ENCODE assay signal across 37 cellular contexts in genomic region chr1:171335964-171336363, GRCh38.
"Had no signal": no experiment of that assay in that cellular context is flagged by ENCODE, and none has a peak within 500 bp of the region (broad histone marks: within the 10 kb centered on the region; RNA-seq: fewer than 3 reads in every experiment).

No MANE protein-coding gene starts in this region.

- H3K36me3 ChIP-seq: cardiac muscle cell had no signal

- H3K4me1 Mint-ChIP-seq: activated CD4-positive, alpha-beta memory T cell treated with anti-CD3 and anti-CD28 coated beads, Interleukin-2, amount 10 ng/mL, durations not matched to agents 7 days and 5 days; activated CD4-positive, alpha-beta T cell treated with anti-CD3 and anti-CD28 coated beads, Interleukin-2, amount 10 ng/mL, durations not matched to agents 7 days and 5 days; activated CD8-positive, alpha-beta memory T cell treated with anti-CD3 and anti-CD28 coated beads, Interleukin-2, amount 10 ng/mL, durations not matched to agents 7 days and 5 days; activated naive CD4-positive, alpha-beta T cell treated with anti-CD3 and anti-CD28 coated beads, Interleukin-2, amount 10 ng/mL, durations not matched to agents 7 days and 5 days; activated naive CD4-positive, alpha-beta T cell treated with anti-CD3 and anti-CD28 coated beads, Interleukin-2, amount 50 U/mL, for 24 hours; activated naive CD8-positive, alpha-beta T cell treated with anti-CD3 and anti-CD28 coated beads, Interleukin-2, amount 10 ng/mL, durations not matched to agents 7 days and 5 days; activated naive CD8-positive, alpha-beta T cell treated with anti-CD3 and anti-CD28 coated beads, Interleukin-2, amount 50 U/mL, for 24 hours; brain had no signal

- H3K4me3 ChIP-seq: ascending aorta, cardiac muscle cell had no signal

- H3K27me3 Mint-ChIP-seq: activated CD4-positive, alpha-beta memory T cell treated with anti-CD3 and anti-CD28 coated beads, Interleukin-2, amount 10 ng/mL, durations not matched to agents 7 days and 5 days; activated CD4-positive, alpha-beta T cell treated with anti-CD3 and anti-CD28 coated beads for 36 hours; activated CD4-positive, alpha-beta T cell treated with anti-CD3 and anti-CD28 coated beads, Interleukin-2, amount 10 ng/mL, durations not matched to agents 7 days and 5 days; activated CD8-positive, alpha-beta memory T cell treated with anti-CD3 and anti-CD28 coated beads, Interleukin-2, amount 10 ng/mL, durations not matched to agents 7 days and 5 days; activated naive CD4-positive, alpha-beta T cell treated with anti-CD3 and anti-CD28 coated beads, Interleukin-2, amount 10 ng/mL, durations not matched to agents 7 days and 5 days; activated naive CD4-positive, alpha-beta T cell treated with anti-CD3 and anti-CD28 coated beads, Interleukin-2, amount 50 U/mL, for 24 hours; activated naive CD8-positive, alpha-beta T cell; activated naive CD8-positive, alpha-beta T cell treated with anti-CD3 and anti-CD28 coated beads, Interleukin-2, amount 10 ng/mL, durations not matched to agents 7 days and 5 days; activated naive CD8-positive, alpha-beta T cell treated with anti-CD3 and anti-CD28 coated beads, Interleukin-2, amount 50 U/mL, for 24 hours; activated T-cell treated with anti-CD3 and anti-CD28 coated beads, Interleukin-2, amount 50 U/mL, for 24 hours; brain had no signal

- H3K27me3 ChIP-seq: ascending aorta, cardiac muscle cell had no signal

- H3K36me3 Mint-ChIP-seq: activated CD8-positive, alpha-beta memory T cell treated with anti-CD3 and anti-CD28 coated beads, Interleukin-2, amount 10 ng/mL, durations not matched to agents 7 days and 5 days; activated naive CD4-positive, alpha-beta T cell treated with anti-CD3 and anti-CD28 coated beads, Interleukin-2, amount 10 ng/mL, durations not matched to agents 7 days and 5 days; activated naive CD8-positive, alpha-beta T cell treated with anti-CD3 and anti-CD28 coated beads, Interleukin-2, amount 10 ng/mL, durations not matched to agents 7 days and 5 days; brain had no signal

- H3K9me3 ChIP-seq: ascending aorta had no signal

- DNase-seq: activated CD4-positive, alpha-beta memory T cell treated with anti-CD3 and anti-CD28 coated beads, Interleukin-2, amount 10 ng/mL, durations not matched to agents 7 days and 5 days; activated CD4-positive, alpha-beta T cell treated with anti-CD3 and anti-CD28 coated beads for 1 hour; activated CD4-positive, alpha-beta T cell treated with anti-CD3 and anti-CD28 coated beads for 36 hours; activated CD4-positive, alpha-beta T cell treated with anti-CD3 and anti-CD28 coated beads for 48 hours; activated CD4-positive, alpha-beta T cell treated with anti-CD3 and anti-CD28 coated beads, Interleukin-2, amount 10 ng/mL, durations not matched to agents 7 days and 5 days; activated CD4-positive, alpha-beta T cell treated with anti-CD3 and anti-CD28 coated beads, Interleukin-2, amount 50 U/mL, for 48 hours; activated CD4-positive, CD25-positive, alpha-beta regulatory T cell; activated CD8-positive, alpha-beta memory T cell treated with anti-CD3 and anti-CD28 coated beads for 24 hours; activated CD8-positive, alpha-beta memory T cell treated with anti-CD3 and anti-CD28 coated beads, Interleukin-2, amount 10 ng/mL, durations not matched to agents 7 days and 5 days; activated CD8-positive, alpha-beta memory T cell treated with anti-CD3 and anti-CD28 coated beads, Interleukin-2, amount 50 U/mL, for 48 hours; activated CD8-positive, alpha-beta T cell treated with anti-CD3 and anti-CD28 coated beads, Interleukin-2, amount 10 ng/mL, durations not matched to agents 7 days and 5 days; activated effector memory CD4-positive, alpha-beta T cell treated with Interleukin-2 at 50 U/mL for 16 hours; activated gamma-delta T cell; activated naive CD4-positive, alpha-beta T cell treated with anti-CD3 and anti-CD28 coated beads, Interleukin-2, amount 10 ng/mL, durations not matched to agents 7 days and 5 days; activated naive CD4-positive, alpha-beta T cell treated with Interleukin-2 at 50 U/mL for 16 hours; activated naive CD8-positive, alpha-beta T cell treated with anti-CD3 and anti-CD28 coated beads, Interleukin-2, amount 10 ng/mL, durations not matched to agents 7 days and 5 days; activated naive CD8-positive, alpha-beta T cell treated with anti-CD3 and anti-CD28 coated beads, Interleukin-2, amount 50 U/mL, for 24 hours; activated T-cell treated with anti-CD3 and anti-CD28 coated beads, Interleukin-2, amount 50 U/mL, for 24 hours; activated T-cell treated with anti-CD3 and anti-CD28 coated beads, Interleukin-2, amount 50 U/mL, for 48 hours; amygdala; anterior cingulate cortex; central memory CD4-positive, alpha-beta T cell; T-helper 1 cell; T-helper 2 cell; T-helper 9 cell had no signal

- H3K27ac Mint-ChIP-seq: activated CD4-positive, alpha-beta memory T cell treated with anti-CD3 and anti-CD28 coated beads, Interleukin-2, amount 10 ng/mL, durations not matched to agents 7 days and 5 days; activated CD4-positive, alpha-beta T cell treated with anti-CD3 and anti-CD28 coated beads for 36 hours; activated CD4-positive, alpha-beta T cell treated with anti-CD3 and anti-CD28 coated beads, Interleukin-2, amount 10 ng/mL, durations not matched to agents 7 days and 5 days; activated CD8-positive, alpha-beta memory T cell treated with anti-CD3 and anti-CD28 coated beads, Interleukin-2, amount 10 ng/mL, durations not matched to agents 7 days and 5 days; activated CD8-positive, alpha-beta T cell treated with anti-CD3 and anti-CD28 coated beads, Interleukin-2, amount 10 ng/mL, durations not matched to agents 7 days and 5 days; activated naive CD4-positive, alpha-beta T cell treated with anti-CD3 and anti-CD28 coated beads, Interleukin-2, amount 10 ng/mL, durations not matched to agents 7 days and 5 days; activated naive CD4-positive, alpha-beta T cell treated with anti-CD3 and anti-CD28 coated beads, Interleukin-2, amount 50 U/mL, for 24 hours; activated naive CD8-positive, alpha-beta T cell; activated naive CD8-positive, alpha-beta T cell treated with anti-CD3 and anti-CD28 coated beads, Interleukin-2, amount 10 ng/mL, durations not matched to agents 7 days and 5 days; activated naive CD8-positive, alpha-beta T cell treated with anti-CD3 and anti-CD28 coated beads, Interleukin-2, amount 50 U/mL, for 24 hours; activated T-cell treated with anti-CD3 and anti-CD28 coated beads, Interleukin-2, amount 50 U/mL, for 24 hours; activated T-helper 2 cell treated with anti-CD3 and anti-CD28 coated beads, Interferon-gamma antibody, Interleukin-2, Interleukin-4, amounts not matched to agents 10 μg/mL and 5 μg/mL and 100 μg/mL, durations not matched to agents 14 hours and 24 hours and 36 hours; brain; T-helper 1 cell treated with Interleukin-12 subunit alpha and Interleukin-12 subunit beta and Interleukin-4 antibody, amounts not matched to agents 30 μg/mL and 1 μg/mL, for 36 hours; T-helper 2 cell treated with Interferon-gamma antibody and Interleukin-4, amounts not matched to agents 5 μg/mL and 100 μg/mL, for 36 hours had no signal

- H3K4me1 ChIP-seq: ascending aorta had no signal

- ATAC-seq: activated CD4-positive, alpha-beta T cell treated with anti-CD3 and anti-CD28 coated beads for 36 hours; activated CD4-positive, CD25-positive, alpha-beta regulatory T cell treated with anti-CD3 and anti-CD28 coated beads, Interleukin-2, amount 50 U/mL, for 24 hours; activated CD8-positive, alpha-beta memory T cell treated with anti-CD3 and anti-CD28 coated beads, Interleukin-2, amount 10 ng/mL, durations not matched to agents 7 days and 5 days; activated CD8-positive, alpha-beta T cell treated with anti-CD3 and anti-CD28 coated beads, Interleukin-2, amount 10 ng/mL, durations not matched to agents 7 days and 5 days; activated naive CD8-positive, alpha-beta T cell treated with anti-CD3 and anti-CD28 coated beads, Interleukin-2, amount 50 U/mL, for 24 hours had no signal

- H3K4me3 Mint-ChIP-seq: activated CD4-positive, alpha-beta memory T cell treated with anti-CD3 and anti-CD28 coated beads, Interleukin-2, amount 10 ng/mL, durations not matched to agents 7 days and 5 days; activated CD4-positive, alpha-beta T cell treated with anti-CD3 and anti-CD28 coated beads for 36 hours; activated CD4-positive, alpha-beta T cell treated with anti-CD3 and anti-CD28 coated beads, Interleukin-2, amount 10 ng/mL, durations not matched to agents 7 days and 5 days; activated CD8-positive, alpha-beta memory T cell treated with anti-CD3 and anti-CD28 coated beads, Interleukin-2, amount 10 ng/mL, durations not matched to agents 7 days and 5 days; activated CD8-positive, alpha-beta T cell treated with anti-CD3 and anti-CD28 coated beads, Interleukin-2, amount 10 ng/mL, durations not matched to agents 7 days and 5 days; activated naive CD4-positive, alpha-beta T cell treated with anti-CD3 and anti-CD28 coated beads, Interleukin-2, amount 10 ng/mL, durations not matched to agents 7 days and 5 days; activated naive CD4-positive, alpha-beta T cell treated with anti-CD3 and anti-CD28 coated beads, Interleukin-2, amount 50 U/mL, for 24 hours; activated naive CD8-positive, alpha-beta T cell; activated naive CD8-positive, alpha-beta T cell treated with anti-CD3 and anti-CD28 coated beads, Interleukin-2, amount 10 ng/mL, durations not matched to agents 7 days and 5 days; activated naive CD8-positive, alpha-beta T cell treated with anti-CD3 and anti-CD28 coated beads, Interleukin-2, amount 50 U/mL, for 24 hours; activated T-cell treated with anti-CD3 and anti-CD28 coated beads, Interleukin-2, amount 50 U/mL, for 24 hours; brain; T-helper 1 cell treated with Interleukin-12 subunit alpha and Interleukin-12 subunit beta and Interleukin-4 antibody, amounts not matched to agents 30 μg/mL and 1 μg/mL, for 36 hours; T-helper 2 cell treated with Interferon-gamma antibody and Interleukin-4, amounts not matched to agents 5 μg/mL and 100 μg/mL, for 36 hours had no signal

- FAIRE-seq: bronchial epithelial cell, TTC549 had no signal

- H3K27ac ChIP-seq: ascending aorta, cardiac muscle cell, VCaP had no signal

- H3K9me3 Mint-ChIP-seq: activated CD4-positive, alpha-beta memory T cell treated with anti-CD3 and anti-CD28 coated beads, Interleukin-2, amount 10 ng/mL, durations not matched to agents 7 days and 5 days; activated CD4-positive, alpha-beta T cell treated with anti-CD3 and anti-CD28 coated beads, Interleukin-2, amount 10 ng/mL, durations not matched to agents 7 days and 5 days; activated naive CD4-positive, alpha-beta T cell treated with anti-CD3 and anti-CD28 coated beads, Interleukin-2, amount 10 ng/mL, durations not matched to agents 7 days and 5 days; activated naive CD4-positive, alpha-beta T cell treated with anti-CD3 and anti-CD28 coated beads, Interleukin-2, amount 50 U/mL, for 24 hours; activated naive CD8-positive, alpha-beta T cell treated with anti-CD3 and anti-CD28 coated beads, Interleukin-2, amount 50 U/mL, for 24 hours; activated T-cell treated with anti-CD3 and anti-CD28 coated beads, Interleukin-2, amount 50 U/mL, for 24 hours; activated T-helper 2 cell treated with anti-CD3 and anti-CD28 coated beads, Interferon-gamma antibody, Interleukin-2, Interleukin-4, amounts not matched to agents 10 μg/mL and 5 μg/mL and 100 μg/mL, durations not matched to agents 14 hours and 24 hours and 36 hours; brain; T-helper 1 cell treated with Interleukin-12 subunit alpha and Interleukin-12 subunit beta and Interleukin-4 antibody, amounts not matched to agents 30 μg/mL and 1 μg/mL, for 36 hours; T-helper 2 cell treated with Interferon-gamma antibody and Interleukin-4, amounts not matched to agents 5 μg/mL and 100 μg/mL, for 36 hours had no signal
